In the genomic region with DNA sequence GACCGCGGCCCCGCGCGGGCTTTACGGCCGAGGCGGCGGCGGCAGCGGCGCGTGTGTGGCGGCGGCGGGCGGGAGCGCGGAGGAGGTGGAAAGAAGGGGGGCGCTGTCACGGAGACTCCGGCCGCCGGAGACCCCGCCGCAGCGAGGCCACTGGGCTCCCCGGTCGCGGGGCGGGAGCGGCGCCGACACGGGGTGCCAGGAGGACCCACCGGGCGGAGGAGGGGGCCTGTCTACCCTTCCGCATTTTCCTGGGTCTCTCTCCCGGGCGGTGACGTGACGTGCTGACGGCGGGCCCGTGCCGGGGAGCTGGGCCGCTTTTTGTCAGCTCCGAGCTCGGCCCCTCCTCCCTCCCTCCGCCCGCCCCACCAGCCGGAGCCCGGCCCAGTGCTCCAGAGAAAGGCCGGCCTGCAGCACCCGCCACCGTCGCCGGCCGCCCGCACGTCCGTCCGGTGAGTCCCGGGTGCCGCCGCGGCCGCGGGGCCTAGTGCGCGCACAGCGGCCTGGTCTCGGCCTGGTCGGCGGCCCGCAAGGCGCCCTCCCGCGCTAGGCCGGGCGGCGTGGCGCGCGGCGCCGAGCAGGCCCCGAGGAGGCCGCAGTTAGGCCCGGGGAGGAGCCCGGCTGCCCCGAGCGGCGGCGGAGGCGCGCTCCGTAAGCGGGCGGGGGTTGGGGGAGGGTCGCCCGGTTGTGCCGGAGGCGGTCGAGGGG, we compare ENCODE assay signal across 8 cellular contexts. TPM values are rescaled to one million over a fixed set of nuclear protein-coding genes. Genes with fewer than 3 reads are reported as not detected.
DNase-seq lines count a peak whose midpoint lies in the region; ATAC-seq, FAIRE-seq and TF ChIP-seq lines count a peak whose summit lies in the region.

A gene (plus strand): TSS at position 384 of the 705 bp plus-strand sequence. CDS start 23,014 bp downstream, outside the sequence.

- TF ChIP-seq CTCF in pancreas (IDR thresholded peaks at IDR 0.05) (no peak), transverse colon (IDR thresholded peaks at IDR 0.05) (no peak)

- no peak for FAIRE-seq in pancreas (lab: Jason Lieb, UNC)

- DNase-seq in AG20443 (ENCODE audit: low spot score) = peak; percentile 40
- peak; percentile 54 to 69 for DNase-seq in SJCRH30
- DNase-seq in activated naive CD4-positive, alpha-beta T cell treated with anti-CD3 and anti-CD28 coated beads, Interleukin-2, amount 50 U/mL, for 16 hours = peak; percentile 64
- peak in 41 of 42 donors; percentile 29 to 79 (median 68) for DNase-seq in head of caudate nucleus
- peak; percentile 69 to 89 (median 82) for DNase-seq in pancreas
- DNase-seq in transverse colon = peak; percentile 82

- H3K4me3 ChIP-seq in SJCRH30 (peak within 1 kb of the TSS; percentile 69), pancreas (peak within 1 kb of the TSS; percentile 60 to 80 (median 66)), transverse colon (peak within 1 kb of the TSS; percentile 71 to 89 (median 74))

- H3K4me1 ChIP-seq in SJCRH30 (peaks cover 18% of the 10 kb centered on the region), pancreas (peaks cover 18 to 62% (median 55%) of the 10 kb centered on the region in 3 donors), transverse colon (peaks cover 21 to 59% (median 39%) of the 10 kb centered on the region in 4 donors)

- H3K36me3 ChIP-seq in SJCRH30 (peaks cover 8% of the 10 kb centered on the region), pancreas (no peaks in the 10 kb centered on the region), transverse colon (no peaks in the 10 kb centered on the region)

- no peaks in the 10 kb centered on the region for H3K27me3 ChIP-seq in SJCRH30
- H3K27me3 ChIP-seq in pancreas = no peaks in the 10 kb centered on the region
- H3K27me3 ChIP-seq in transverse colon = no peaks in the 10 kb centered on the region

- TF ChIP-seq EP300 in transverse colon (IDR thresholded peaks at IDR 0.05; ENCODE audit: low read depth) = no peak

- peak within 1 kb of the TSS; percentile 97 for H3K27ac ChIP-seq in SJCRH30
- peak within 1 kb of the TSS; percentile 98 to 99 (median 98) for H3K27ac ChIP-seq in pancreas
- H3K27ac ChIP-seq in transverse colon = peak within 1 kb of the TSS; percentile 97 to 99 (median 98)

- in situ Hi-C loops in GM18951 (cut with MboI; ENCODE audit: low sequenced_read_pairs, unreplicated experiment) = no loop called here
- in situ Hi-C loops in transverse colon (cut with MboI; ENCODE audit: low pct_ligation_motif_present in 1 of 4, low pct_unique_long_range_greater_than_20kb in 1 of 4, low sequenced_read_pairs in 3 of 4) = no loop called here

- H3K9me3 ChIP-seq in SJCRH30 (replicated peaks) = no peaks in the 10 kb centered on the region
- H3K9me3 ChIP-seq in pancreas = no peaks in the 10 kb centered on the region
- H3K9me3 ChIP-seq in transverse colon = no peaks in the 10 kb centered on the region

- peak; percentile 75 for TF ChIP-seq POLR2A in GM18951 (IDR thresholded peaks at IDR 0.05; ENCODE audit: extremely low read depth, insufficient read depth, insufficient read length)
- TF ChIP-seq POLR2A in transverse colon (IDR thresholded peaks at IDR 0.05) = peak; percentile 53

- intact Hi-C loops in head of caudate nucleus (cut with DNase I) (loop anchor here (1.0 to 10.0 kb wide), 3 partner anchors 85 to 242 kb away; a partner anchor contains a TSS), pancreas (cut with DNase I) (loop anchor here in 1 of 3 donors (2.0 kb wide), 1 partner anchor 31 kb away; no protein-coding TSS in a partner anchor), transverse colon (cut with DNase I; ENCODE audit: low total_unique reads) (loop anchor here (10.0 kb wide), 1 partner anchor 95 kb away; a partner anchor contains a TSS)

- peak; percentile 36 for ATAC-seq in HG03139 (IDR thresholded peaks at IDR 0.05; ENCODE audit: unreplicated experiment)
- peak; percentile 51 to 67 (median 58) for ATAC-seq in pancreas

- 0% methylated on average over 65 to 93 of the region's 105 CpGs for WGBS in pancreas, 2 donors
- 1% methylated on average over 28 of the region's 105 CpGs; no CpG with 5 or more reads in 1 of the 2 donors for WGBS in transverse colon (ENCODE audit: low coverage in 1 of 2), 2 donors

RNA-seq across cellular contexts. Expression of the gene that starts here (rescaled TPM):
- 22.6 and 27.5 TPM in 2 replicates for total RNA-seq in SJCRH30 (2014; rRNA removed; shearing (Covaris generic))
- total RNA-seq in pancreas = 10 to 100 TPM; 19.0 to 40.3 (median 26.4) TPM
- 1 to 10 TPM; 4.4 to 8.8 TPM for polyA plus RNA-seq in pancreas
- 10 to 100 TPM; 33.7 to 50.5 (median 47.4) TPM for total RNA-seq in transverse colon

Comparison
In these comparisons a context has a peak if more than half of its experiments do, and no peak if none do; other contexts are left out.
1. Peak in every context shown above with its lines: DNase-seq, ATAC-seq, H3K4me3 ChIP-seq and H3K27ac ChIP-seq.